ENCODE assay signal across 20 cellular contexts in the genomic region with DNA sequence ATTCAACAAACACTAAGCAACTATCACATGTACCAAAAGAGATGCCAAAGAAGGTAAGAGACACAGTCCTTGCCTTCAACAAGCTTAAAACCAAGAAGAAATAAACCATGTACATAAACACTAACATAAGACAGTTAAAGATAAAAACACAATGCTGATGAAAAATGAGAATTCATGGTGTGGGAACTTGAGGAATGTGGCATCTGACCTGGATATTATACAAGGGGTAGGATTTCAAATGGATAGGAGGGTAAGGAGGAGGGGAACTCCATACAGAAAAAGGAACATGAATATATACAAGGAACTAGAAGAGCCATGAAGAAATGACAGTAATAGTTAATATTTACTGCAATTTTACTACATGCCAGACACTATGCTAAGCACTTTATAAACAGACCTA.
"Had no signal": no experiment of that assay in that cellular context is flagged by ENCODE, and none has a peak within 500 bp of the region (broad histone marks: within the 10 kb centered on the region; RNA-seq: fewer than 3 reads in every experiment).

No MANE protein-coding gene starts in this region.

- H3K9me3 Mint-ChIP-seq: activated CD8-positive, alpha-beta T cell treated with anti-CD3 and anti-CD28 coated beads for 36 hours; activated naive CD8-positive, alpha-beta T cell treated with anti-CD3 and anti-CD28 coated beads, Interleukin-2, amount 50 U/mL, for 24 hours; activated T-helper 1 cell treated with anti-CD3 and anti-CD28 coated beads, Interleukin-12 subunit alpha, Interleukin-12 subunit beta, Interleukin-2, Interleukin-4 antibody, amounts not matched to agents 30 ng/mL and 10 ng/mL and 1 ng/mL, durations not matched to agents 14 hours and 24 hours and 36 hours; brain; natural killer cell treated with Interleukin-12 subunit alpha and Interleukin-12 subunit beta and Interleukin-15 and Interleukin-18, amount 100 ng/mL, for 72 hours; type B pancreatic cell had no signal

- H3K4me1 ChIP-seq: suprapubic skin had no signal

- H3K4me2 ChIP-seq: hepatocyte had no signal

- H3K27ac ChIP-seq: hepatocyte, SJSA1, suprapubic skin had no signal

- ATAC-seq: activated CD8-positive, alpha-beta T cell treated with anti-CD3 and anti-CD28 coated beads for 36 hours; activated naive CD8-positive, alpha-beta T cell treated with anti-CD3 and anti-CD28 coated beads, Interleukin-2, amount 50 U/mL, for 24 hours; left cardiac atrium; natural killer cell treated with Interleukin-12 subunit alpha and Interleukin-12 subunit beta and Interleukin-15 and Interleukin-18, amount 100 ng/mL, for 72 hours; sciatic nerve had no signal

- H3K4me3 ChIP-seq: hepatocyte, lung, SJSA1, suprapubic skin had no signal

- H3K27ac Mint-ChIP-seq: activated CD8-positive, alpha-beta T cell treated with anti-CD3 and anti-CD28 coated beads for 36 hours; activated naive CD8-positive, alpha-beta T cell treated with anti-CD3 and anti-CD28 coated beads, Interleukin-2, amount 50 U/mL, for 24 hours; activated T-helper 1 cell treated with anti-CD3 and anti-CD28 coated beads, Interleukin-12 subunit alpha, Interleukin-12 subunit beta, Interleukin-2, Interleukin-4 antibody, amounts not matched to agents 30 ng/mL and 10 ng/mL and 1 ng/mL, durations not matched to agents 14 hours and 24 hours and 36 hours; brain; natural killer cell treated with Interleukin-12 subunit alpha and Interleukin-12 subunit beta and Interleukin-15 and Interleukin-18, amount 100 ng/mL, for 72 hours; type B pancreatic cell had no signal

- H2AFZ ChIP-seq: hepatocyte had no signal

- H3K9me3 ChIP-seq: SJSA1, suprapubic skin had no signal

- H3K4me1 Mint-ChIP-seq: activated naive CD8-positive, alpha-beta T cell treated with anti-CD3 and anti-CD28 coated beads, Interleukin-2, amount 50 U/mL, for 24 hours had no signal

- H3K36me3 Mint-ChIP-seq: natural killer cell treated with Interleukin-12 subunit alpha and Interleukin-12 subunit beta and Interleukin-15 and Interleukin-18, amount 100 ng/mL, for 72 hours had no signal

- H3K4me3 Mint-ChIP-seq: activated CD8-positive, alpha-beta T cell treated with anti-CD3 and anti-CD28 coated beads for 36 hours; activated naive CD8-positive, alpha-beta T cell treated with anti-CD3 and anti-CD28 coated beads, Interleukin-2, amount 50 U/mL, for 24 hours; activated T-helper 1 cell treated with anti-CD3 and anti-CD28 coated beads, Interleukin-12 subunit alpha, Interleukin-12 subunit beta, Interleukin-2, Interleukin-4 antibody, amounts not matched to agents 30 ng/mL and 10 ng/mL and 1 ng/mL, durations not matched to agents 14 hours and 24 hours and 36 hours; brain; natural killer cell treated with Interleukin-12 subunit alpha and Interleukin-12 subunit beta and Interleukin-15 and Interleukin-18, amount 100 ng/mL, for 72 hours; type B pancreatic cell had no signal

- DNase-seq: activated CD4-positive, alpha-beta T cell treated with anti-CD3 and anti-CD28 coated beads for 4 hours; activated CD8-positive, alpha-beta memory T cell treated with anti-CD3 and anti-CD28 coated beads, Interleukin-2, amount 50 U/mL, for 4 hours; activated CD8-positive, alpha-beta T cell treated with anti-CD3 and anti-CD28 coated beads for 36 hours; activated naive CD4-positive, alpha-beta T cell; activated naive CD8-positive, alpha-beta T cell treated with anti-CD3 and anti-CD28 coated beads, Interleukin-2, amount 50 U/mL, for 24 hours; dermis blood vessel endothelial cell; left cardiac atrium; occipital lobe; stimulated activated CD4-positive, alpha-beta T cell treated with anti-CD3 and anti-CD28 coated beads, Interleukin-2, amount 100 ng/mL, for 48 hours; stimulated activated naive CD4-positive, alpha-beta T cell treated with Interleukin-2 at 50 U/mL for 16 hours; T-helper 1 cell had no signal

- H3K27me3 ChIP-seq: hepatocyte, SJSA1, suprapubic skin had no signal

- H3K27me3 Mint-ChIP-seq: activated CD8-positive, alpha-beta T cell treated with anti-CD3 and anti-CD28 coated beads for 36 hours; activated naive CD8-positive, alpha-beta T cell treated with anti-CD3 and anti-CD28 coated beads, Interleukin-2, amount 50 U/mL, for 24 hours; brain; natural killer cell treated with Interleukin-12 subunit alpha and Interleukin-12 subunit beta and Interleukin-15 and Interleukin-18, amount 100 ng/mL, for 72 hours; type B pancreatic cell had no signal
